Comparison of ENCODE assay signal across 1 cellular context in the genomic region with DNA sequence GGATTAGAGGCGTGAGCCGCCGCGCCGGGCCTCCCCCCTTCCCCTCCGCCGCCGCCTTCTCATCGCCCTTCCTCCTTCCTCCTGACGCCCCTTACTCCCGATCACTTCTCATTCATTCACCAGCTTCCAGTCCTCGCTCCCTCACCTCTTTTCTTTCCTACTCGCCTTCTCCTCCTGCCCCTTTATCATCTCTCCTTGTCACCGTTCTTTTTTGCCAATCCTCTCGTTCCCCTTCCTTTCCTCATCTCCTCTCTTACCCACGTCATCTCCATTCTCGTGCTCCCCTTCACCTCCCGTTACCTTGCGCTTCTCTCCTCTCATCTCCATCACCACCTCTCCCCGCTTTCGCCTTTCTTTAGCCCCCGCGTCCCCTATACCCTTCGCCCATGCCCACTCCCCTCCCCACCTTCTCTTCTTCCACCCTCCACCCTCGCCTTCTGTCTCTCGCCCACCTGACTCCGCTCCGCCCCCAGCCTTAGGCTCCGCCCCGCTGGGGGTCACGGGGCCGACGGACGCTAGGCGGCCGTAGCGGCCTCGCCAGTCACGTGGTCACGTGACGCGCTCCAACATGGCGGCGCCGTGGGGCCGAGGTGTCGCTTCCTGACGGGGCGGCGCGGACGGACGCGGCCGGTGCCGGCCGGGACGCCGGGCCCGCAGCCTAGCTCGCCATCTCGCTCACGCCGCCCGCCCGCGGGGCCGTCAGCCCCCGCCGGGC.
TF ChIP-seq lines count a peak whose summit lies in the region.

A gene (plus strand): TSS at position 544 of the 715 bp plus-strand sequence. CDS start 179 bp downstream, outside the sequence.

TF ChIP-seq in HepG2, 621 proteins besides CTCF, POLR2A, EP300 and RAD21 (continued from another document and continues in another):
- TF ChIP-seq, protein P1, sequence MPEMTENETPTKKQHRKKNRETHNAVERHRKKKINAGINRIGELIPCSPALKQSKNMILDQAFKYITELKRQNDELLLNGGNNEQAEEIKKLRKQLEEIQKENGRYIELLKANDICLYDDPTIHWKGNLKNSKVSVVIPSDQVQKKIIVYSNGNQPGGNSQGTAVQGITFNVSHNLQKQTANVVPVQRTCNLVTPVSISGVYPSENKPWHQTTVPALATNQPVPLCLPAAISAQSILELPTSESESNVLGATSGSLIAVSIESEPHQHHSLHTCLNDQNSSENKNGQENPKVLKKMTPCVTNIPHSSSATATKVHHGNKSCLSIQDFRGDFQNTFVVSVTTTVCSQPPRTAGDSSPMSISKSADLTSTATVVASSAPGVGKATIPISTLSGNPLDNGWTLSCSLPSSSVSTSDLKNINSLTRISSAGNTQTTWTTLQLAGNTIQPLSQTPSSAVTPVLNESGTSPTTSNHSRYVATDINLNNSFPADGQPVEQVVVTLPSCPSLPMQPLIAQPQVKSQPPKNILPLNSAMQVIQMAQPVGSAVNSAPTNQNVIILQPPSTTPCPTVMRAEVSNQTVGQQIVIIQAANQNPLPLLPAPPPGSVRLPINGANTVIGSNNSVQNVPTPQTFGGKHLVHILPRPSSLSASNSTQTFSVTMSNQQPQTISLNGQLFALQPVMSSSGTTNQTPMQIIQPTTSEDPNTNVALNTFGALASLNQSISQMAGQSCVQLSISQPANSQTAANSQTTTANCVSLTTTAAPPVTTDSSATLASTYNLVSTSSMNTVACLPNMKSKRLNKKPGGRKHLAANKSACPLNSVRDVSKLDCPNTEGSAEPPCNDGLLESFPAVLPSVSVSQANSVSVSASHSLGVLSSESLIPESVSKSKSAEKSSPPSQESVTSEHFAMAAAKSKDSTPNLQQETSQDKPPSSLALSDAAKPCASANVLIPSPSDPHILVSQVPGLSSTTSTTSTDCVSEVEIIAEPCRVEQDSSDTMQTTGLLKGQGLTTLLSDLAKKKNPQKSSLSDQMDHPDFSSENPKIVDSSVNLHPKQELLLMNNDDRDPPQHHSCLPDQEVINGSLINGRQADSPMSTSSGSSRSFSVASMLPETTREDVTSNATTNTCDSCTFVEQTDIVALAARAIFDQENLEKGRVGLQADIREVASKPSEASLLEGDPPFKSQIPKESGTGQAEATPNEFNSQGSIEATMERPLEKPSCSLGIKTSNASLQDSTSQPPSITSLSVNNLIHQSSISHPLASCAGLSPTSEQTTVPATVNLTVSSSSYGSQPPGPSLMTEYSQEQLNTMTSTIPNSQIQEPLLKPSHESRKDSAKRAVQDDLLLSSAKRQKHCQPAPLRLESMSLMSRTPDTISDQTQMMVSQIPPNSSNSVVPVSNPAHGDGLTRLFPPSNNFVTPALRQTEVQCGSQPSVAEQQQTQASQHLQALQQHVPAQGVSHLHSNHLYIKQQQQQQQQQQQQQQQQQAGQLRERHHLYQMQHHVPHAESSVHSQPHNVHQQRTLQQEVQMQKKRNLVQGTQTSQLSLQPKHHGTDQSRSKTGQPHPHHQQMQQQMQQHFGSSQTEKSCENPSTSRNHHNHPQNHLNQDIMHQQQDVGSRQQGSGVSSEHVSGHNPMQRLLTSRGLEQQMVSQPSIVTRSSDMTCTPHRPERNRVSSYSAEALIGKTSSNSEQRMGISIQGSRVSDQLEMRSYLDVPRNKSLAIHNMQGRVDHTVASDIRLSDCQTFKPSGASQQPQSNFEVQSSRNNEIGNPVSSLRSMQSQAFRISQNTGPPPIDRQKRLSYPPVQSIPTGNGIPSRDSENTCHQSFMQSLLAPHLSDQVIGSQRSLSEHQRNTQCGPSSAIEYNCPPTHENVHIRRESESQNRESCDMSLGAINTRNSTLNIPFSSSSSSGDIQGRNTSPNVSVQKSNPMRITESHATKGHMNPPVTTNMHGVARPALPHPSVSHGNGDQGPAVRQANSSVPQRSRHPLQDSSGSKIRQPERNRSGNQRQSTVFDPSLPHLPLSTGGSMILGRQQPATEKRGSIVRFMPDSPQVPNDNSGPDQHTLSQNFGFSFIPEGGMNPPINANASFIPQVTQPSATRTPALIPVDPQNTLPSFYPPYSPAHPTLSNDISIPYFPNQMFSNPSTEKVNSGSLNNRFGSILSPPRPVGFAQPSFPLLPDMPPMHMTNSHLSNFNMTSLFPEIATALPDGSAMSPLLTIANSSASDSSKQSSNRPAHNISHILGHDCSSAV (CRISPR knock-in tag; IDR thresholded peaks at IDR 0.05; ENCODE audit: borderline replicate concordance), result no peak
- no peak for TF ChIP-seq MED13 (CRISPR knock-in tag; IDR thresholded peaks at IDR 0.05)
- TF ChIP-seq, protein P2, sequence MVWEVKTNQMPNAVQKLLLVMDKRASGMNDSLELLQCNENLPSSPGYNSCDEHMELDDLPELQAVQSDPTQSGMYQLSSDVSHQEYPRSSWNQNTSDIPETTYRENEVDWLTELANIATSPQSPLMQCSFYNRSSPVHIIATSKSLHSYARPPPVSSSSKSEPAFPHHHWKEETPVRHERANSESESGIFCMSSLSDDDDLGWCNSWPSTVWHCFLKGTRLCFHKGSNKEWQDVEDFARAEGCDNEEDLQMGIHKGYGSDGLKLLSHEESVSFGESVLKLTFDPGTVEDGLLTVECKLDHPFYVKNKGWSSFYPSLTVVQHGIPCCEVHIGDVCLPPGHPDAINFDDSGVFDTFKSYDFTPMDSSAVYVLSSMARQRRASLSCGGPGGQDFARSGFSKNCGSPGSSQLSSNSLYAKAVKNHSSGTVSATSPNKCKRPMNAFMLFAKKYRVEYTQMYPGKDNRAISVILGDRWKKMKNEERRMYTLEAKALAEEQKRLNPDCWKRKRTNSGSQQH (CRISPR knock-in tag; IDR thresholded peaks at IDR 0.05; ENCODE audit: low read depth), result peak; percentile 97
- TF ChIP-seq ZMYM3 (CRISPR knock-in tag; IDR thresholded peaks at IDR 0.05), result peak; percentile 88; the same call in 1 of the 2 replicates
- TF ChIP-seq RFXANK (CRISPR knock-in tag; IDR thresholded peaks at IDR 0.05), result no peak
- TF ChIP-seq, protein P3, sequence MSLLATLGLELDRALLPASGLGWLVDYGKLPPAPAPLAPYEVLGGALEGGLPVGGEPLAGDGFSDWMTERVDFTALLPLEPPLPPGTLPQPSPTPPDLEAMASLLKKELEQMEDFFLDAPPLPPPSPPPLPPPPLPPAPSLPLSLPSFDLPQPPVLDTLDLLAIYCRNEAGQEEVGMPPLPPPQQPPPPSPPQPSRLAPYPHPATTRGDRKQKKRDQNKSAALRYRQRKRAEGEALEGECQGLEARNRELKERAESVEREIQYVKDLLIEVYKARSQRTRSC (CRISPR knock-in tag; IDR thresholded peaks at IDR 0.05; ENCODE audit: low read depth), result peak; percentile 87; the same call in 1 of the 2 replicates
- TF ChIP-seq, protein P4, sequence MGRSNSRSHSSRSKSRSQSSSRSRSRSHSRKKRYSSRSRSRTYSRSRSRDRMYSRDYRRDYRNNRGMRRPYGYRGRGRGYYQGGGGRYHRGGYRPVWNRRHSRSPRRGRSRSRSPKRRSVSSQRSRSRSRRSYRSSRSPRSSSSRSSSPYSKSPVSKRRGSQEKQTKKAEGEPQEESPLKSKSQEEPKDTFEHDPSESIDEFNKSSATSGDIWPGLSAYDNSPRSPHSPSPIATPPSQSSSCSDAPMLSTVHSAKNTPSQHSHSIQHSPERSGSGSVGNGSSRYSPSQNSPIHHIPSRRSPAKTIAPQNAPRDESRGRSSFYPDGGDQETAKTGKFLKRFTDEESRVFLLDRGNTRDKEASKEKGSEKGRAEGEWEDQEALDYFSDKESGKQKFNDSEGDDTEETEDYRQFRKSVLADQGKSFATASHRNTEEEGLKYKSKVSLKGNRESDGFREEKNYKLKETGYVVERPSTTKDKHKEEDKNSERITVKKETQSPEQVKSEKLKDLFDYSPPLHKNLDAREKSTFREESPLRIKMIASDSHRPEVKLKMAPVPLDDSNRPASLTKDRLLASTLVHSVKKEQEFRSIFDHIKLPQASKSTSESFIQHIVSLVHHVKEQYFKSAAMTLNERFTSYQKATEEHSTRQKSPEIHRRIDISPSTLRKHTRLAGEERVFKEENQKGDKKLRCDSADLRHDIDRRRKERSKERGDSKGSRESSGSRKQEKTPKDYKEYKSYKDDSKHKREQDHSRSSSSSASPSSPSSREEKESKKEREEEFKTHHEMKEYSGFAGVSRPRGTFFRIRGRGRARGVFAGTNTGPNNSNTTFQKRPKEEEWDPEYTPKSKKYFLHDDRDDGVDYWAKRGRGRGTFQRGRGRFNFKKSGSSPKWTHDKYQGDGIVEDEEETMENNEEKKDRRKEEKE (IDR thresholded peaks at IDR 0.05), result no peak
- TF ChIP-seq LCORL (IDR thresholded peaks at IDR 0.05), result peak; percentile 93
- TF ChIP-seq LCORL (CRISPR knock-in tag; IDR thresholded peaks at IDR 0.05), result peak; percentile 65; the same call in 1 of the 2 replicates
- peak; percentile 66; the same call in 1 of the 2 replicates for TF ChIP-seq GATA4 (IDR thresholded peaks at IDR 0.05; ENCODE audit: borderline replicate concordance, low read depth)
- peak; percentile 92; the same call in 1 of the 2 replicates for TF ChIP-seq ZNF780A (CRISPR knock-in tag; IDR thresholded peaks at IDR 0.05)
- no peak for TF ChIP-seq NR1H2 (CRISPR knock-in tag; IDR thresholded peaks at IDR 0.05; ENCODE audit: borderline replicate concordance, low read depth)
- TF ChIP-seq ZNF432 (CRISPR knock-in tag; IDR thresholded peaks at IDR 0.05; ENCODE audit: borderline replicate concordance), result no peak
- no peak for TF ChIP-seq RARG (CRISPR knock-in tag; IDR thresholded peaks at IDR 0.05; ENCODE audit: low read depth)
- TF ChIP-seq, protein P5, sequence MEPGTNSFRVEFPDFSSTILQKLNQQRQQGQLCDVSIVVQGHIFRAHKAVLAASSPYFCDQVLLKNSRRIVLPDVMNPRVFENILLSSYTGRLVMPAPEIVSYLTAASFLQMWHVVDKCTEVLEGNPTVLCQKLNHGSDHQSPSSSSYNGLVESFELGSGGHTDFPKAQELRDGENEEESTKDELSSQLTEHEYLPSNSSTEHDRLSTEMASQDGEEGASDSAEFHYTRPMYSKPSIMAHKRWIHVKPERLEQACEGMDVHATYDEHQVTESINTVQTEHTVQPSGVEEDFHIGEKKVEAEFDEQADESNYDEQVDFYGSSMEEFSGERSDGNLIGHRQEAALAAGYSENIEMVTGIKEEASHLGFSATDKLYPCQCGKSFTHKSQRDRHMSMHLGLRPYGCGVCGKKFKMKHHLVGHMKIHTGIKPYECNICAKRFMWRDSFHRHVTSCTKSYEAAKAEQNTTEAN (CRISPR knock-in tag; conservative IDR thresholded peaks at IDR 0.05), result peak; percentile 56; the same call in 1 of the 2 replicates
- no peak for TF ChIP-seq SMAD3 (CRISPR knock-in tag; IDR thresholded peaks at IDR 0.05)
- TF ChIP-seq NCOA1 (CRISPR knock-in tag; IDR thresholded peaks at IDR 0.05), result no peak; the same call in 1 of the 2 replicates
- 0 out of 2 replicates have a peak, but pooled peaks have one; percentile 12 for TF ChIP-seq ZFP36L1 (CRISPR knock-in tag; IDR thresholded peaks at IDR 0.05)
- TF ChIP-seq ZSCAN29 (CRISPR knock-in tag; conservative IDR thresholded peaks at IDR 0.05), result peak; percentile 71; the same call in 1 of the 2 replicates
- TF ChIP-seq, protein P6, sequence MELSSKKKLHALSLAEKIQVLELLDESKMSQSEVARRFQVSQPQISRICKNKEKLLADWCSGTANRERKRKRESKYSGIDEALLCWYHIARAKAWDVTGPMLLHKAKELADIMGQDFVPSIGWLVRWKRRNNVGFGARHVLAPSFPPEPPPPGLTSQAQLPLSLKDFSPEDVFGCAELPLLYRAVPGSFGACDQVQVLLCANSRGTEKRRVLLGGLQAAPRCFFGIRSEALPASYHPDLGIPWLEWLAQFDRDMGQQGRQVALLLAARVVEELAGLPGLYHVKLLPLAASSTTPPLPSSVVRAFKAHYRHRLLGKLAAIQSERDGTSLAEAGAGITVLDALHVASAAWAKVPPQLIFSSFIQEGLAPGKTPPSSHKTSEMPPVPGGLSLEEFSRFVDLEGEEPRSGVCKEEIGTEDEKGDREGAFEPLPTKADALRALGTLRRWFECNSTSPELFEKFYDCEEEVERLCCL (CRISPR knock-in tag; IDR thresholded peaks at IDR 0.05; ENCODE audit: borderline replicate concordance), result no peak
- TF ChIP-seq DNMT1 (CRISPR knock-in tag; IDR thresholded peaks at IDR 0.05), result no peak
- TF ChIP-seq TEAD2 (CRISPR knock-in tag; IDR thresholded peaks at IDR 0.05), result no peak
- TF ChIP-seq ZNF589 (CRISPR knock-in tag; conservative IDR thresholded peaks at IDR 0.05), result peak; percentile 96
- no peak for TF ChIP-seq ZNF572 (CRISPR knock-in tag; IDR thresholded peaks at IDR 0.05)
- TF ChIP-seq, protein P7, sequence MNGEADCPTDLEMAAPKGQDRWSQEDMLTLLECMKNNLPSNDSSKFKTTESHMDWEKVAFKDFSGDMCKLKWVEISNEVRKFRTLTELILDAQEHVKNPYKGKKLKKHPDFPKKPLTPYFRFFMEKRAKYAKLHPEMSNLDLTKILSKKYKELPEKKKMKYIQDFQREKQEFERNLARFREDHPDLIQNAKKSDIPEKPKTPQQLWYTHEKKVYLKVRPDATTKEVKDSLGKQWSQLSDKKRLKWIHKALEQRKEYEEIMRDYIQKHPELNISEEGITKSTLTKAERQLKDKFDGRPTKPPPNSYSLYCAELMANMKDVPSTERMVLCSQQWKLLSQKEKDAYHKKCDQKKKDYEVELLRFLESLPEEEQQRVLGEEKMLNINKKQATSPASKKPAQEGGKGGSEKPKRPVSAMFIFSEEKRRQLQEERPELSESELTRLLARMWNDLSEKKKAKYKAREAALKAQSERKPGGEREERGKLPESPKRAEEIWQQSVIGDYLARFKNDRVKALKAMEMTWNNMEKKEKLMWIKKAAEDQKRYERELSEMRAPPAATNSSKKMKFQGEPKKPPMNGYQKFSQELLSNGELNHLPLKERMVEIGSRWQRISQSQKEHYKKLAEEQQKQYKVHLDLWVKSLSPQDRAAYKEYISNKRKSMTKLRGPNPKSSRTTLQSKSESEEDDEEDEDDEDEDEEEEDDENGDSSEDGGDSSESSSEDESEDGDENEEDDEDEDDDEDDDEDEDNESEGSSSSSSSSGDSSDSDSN (CRISPR knock-in tag; IDR thresholded peaks at IDR 0.05), result no peak
- peak; percentile 97 for TF ChIP-seq NR2C2 (CRISPR knock-in tag; IDR thresholded peaks at IDR 0.05; ENCODE audit: borderline replicate concordance)
- TF ChIP-seq, protein P8, sequence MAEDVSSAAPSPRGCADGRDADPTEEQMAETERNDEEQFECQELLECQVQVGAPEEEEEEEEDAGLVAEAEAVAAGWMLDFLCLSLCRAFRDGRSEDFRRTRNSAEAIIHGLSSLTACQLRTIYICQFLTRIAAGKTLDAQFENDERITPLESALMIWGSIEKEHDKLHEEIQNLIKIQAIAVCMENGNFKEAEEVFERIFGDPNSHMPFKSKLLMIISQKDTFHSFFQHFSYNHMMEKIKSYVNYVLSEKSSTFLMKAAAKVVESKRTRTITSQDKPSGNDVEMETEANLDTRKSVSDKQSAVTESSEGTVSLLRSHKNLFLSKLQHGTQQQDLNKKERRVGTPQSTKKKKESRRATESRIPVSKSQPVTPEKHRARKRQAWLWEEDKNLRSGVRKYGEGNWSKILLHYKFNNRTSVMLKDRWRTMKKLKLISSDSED (CRISPR knock-in tag; IDR thresholded peaks at IDR 0.05), result no peak
- no peak; the same call in 1 of the 2 replicates for TF ChIP-seq ZNF44 (CRISPR knock-in tag; IDR thresholded peaks at IDR 0.05)
- TF ChIP-seq, protein P9, sequence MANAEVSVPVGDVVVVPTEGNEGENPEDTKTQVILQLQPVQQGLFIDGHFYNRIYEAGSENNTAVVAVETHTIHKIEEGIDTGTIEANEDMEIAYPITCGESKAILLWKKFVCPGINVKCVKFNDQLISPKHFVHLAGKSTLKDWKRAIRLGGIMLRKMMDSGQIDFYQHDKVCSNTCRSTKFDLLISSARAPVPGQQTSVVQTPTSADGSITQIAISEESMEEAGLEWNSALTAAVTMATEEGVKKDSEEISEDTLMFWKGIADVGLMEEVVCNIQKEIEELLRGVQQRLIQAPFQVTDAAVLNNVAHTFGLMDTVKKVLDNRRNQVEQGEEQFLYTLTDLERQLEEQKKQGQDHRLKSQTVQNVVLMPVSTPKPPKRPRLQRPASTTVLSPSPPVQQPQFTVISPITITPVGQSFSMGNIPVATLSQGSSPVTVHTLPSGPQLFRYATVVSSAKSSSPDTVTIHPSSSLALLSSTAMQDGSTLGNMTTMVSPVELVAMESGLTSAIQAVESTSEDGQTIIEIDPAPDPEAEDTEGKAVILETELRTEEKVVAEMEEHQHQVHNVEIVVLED (CRISPR knock-in tag; IDR thresholded peaks at IDR 0.05; ENCODE audit: borderline replicate concordance), result peak; percentile 96
